ENCODE assay signal across 8 cellular contexts in genomic region chr16:1408171-1408837, GRCh38. TPM values are rescaled to one million over a fixed set of nuclear protein-coding genes. Genes with fewer than 3 reads are reported as not detected.
DNase-seq lines count a peak whose midpoint lies in the region; ATAC-seq, FAIRE-seq and TF ChIP-seq lines count a peak whose summit lies in the region.

No MANE protein-coding gene starts in this region.

- H3K27ac ChIP-seq in astrocyte (ENCODE audit: low read depth, low read length) (no peak overlapping the region), rectal smooth muscle tissue (ENCODE audit: low read depth, low read length) (no peak overlapping the region)

- H3K9me3 ChIP-seq in astrocyte (ENCODE audit: insufficient read depth, low read depth, low read length) = no peaks in the 10 kb centered on the region

- H3K4me1 ChIP-seq in astrocyte (ENCODE audit: insufficient read depth, low read length) (no peaks in the 10 kb centered on the region), rectal smooth muscle tissue (ENCODE audit: control insufficient read depth, insufficient read depth, low read length) (peaks cover 5% of the 10 kb centered on the region)

- ATAC-seq in HG02798 (IDR thresholded peaks at IDR 0.05; ENCODE audit: poor library complexity, unreplicated experiment) = peak; percentile 86

- no peak overlapping the region for H3K27ac Mint-ChIP-seq in astrocyte (ENCODE audit: unreplicated experiment)

- H3K4me3 Mint-ChIP-seq in astrocyte (ENCODE audit: unreplicated experiment) = peak overlapping the region; percentile 80

- peak overlapping the region; percentile 96 for H2AFZ ChIP-seq in astrocyte (ENCODE audit: low read depth, low read length)

- no peaks in the 10 kb centered on the region for H3K9me3 Mint-ChIP-seq in astrocyte (ENCODE audit: unreplicated experiment)

- peaks cover 1% of the 10 kb centered on the region for H3K4me1 Mint-ChIP-seq in astrocyte (ENCODE audit: low read depth, unreplicated experiment)

- H3K27me3 Mint-ChIP-seq in astrocyte (ENCODE audit: low read depth, unreplicated experiment) = no peaks in the 10 kb centered on the region

- no peaks in the 10 kb centered on the region for H3K27me3 ChIP-seq in GM06990 (replicated peaks; ENCODE audit: control insufficient read depth, insufficient read depth, low read length)
- no peaks in the 10 kb centered on the region for H3K27me3 ChIP-seq in astrocyte (ENCODE audit: insufficient read depth, low read length)
- no peaks in the 10 kb centered on the region for H3K27me3 ChIP-seq in rectal smooth muscle tissue (ENCODE audit: control insufficient read depth, insufficient read depth, low read length)

- H3K4me3 ChIP-seq in GM06990 (replicated peaks; ENCODE audit: low read depth, low read length) (peak overlapping the region; percentile 64), astrocyte (ENCODE audit: insufficient read depth, low read depth, low read length) (peak overlapping the region; percentile 82), rectal smooth muscle tissue (ENCODE audit: low read length) (peak overlapping the region; percentile 30)

- H3K9ac ChIP-seq in astrocyte (ENCODE audit: low read length) = peak overlapping the region; percentile 83
- no peak overlapping the region for H3K9ac ChIP-seq in rectal smooth muscle tissue (ENCODE audit: low read length)

- H4K20me1 ChIP-seq in astrocyte (ENCODE audit: insufficient read depth, low read length) = peaks cover 22% of the 10 kb centered on the region

- peaks cover 4% of the 10 kb centered on the region for H3K36me3 ChIP-seq in GM06990 (ENCODE audit: control insufficient read depth, insufficient read depth, low read length)
- no peaks in the 10 kb centered on the region for H3K36me3 ChIP-seq in astrocyte (ENCODE audit: insufficient read depth, low read length)
- peaks cover 9% of the 10 kb centered on the region for H3K36me3 ChIP-seq in rectal smooth muscle tissue (ENCODE audit: control insufficient read depth, insufficient read depth, low read length)

- TF ChIP-seq CTCF in GM06990 (IDR thresholded peaks at IDR 0.05; ENCODE audit: insufficient read depth, low read length, poor library complexity, severe bottlenecking) = no peak
- no peak for TF ChIP-seq CTCF in astrocyte (IDR thresholded peaks at IDR 0.05; ENCODE audit: insufficient read depth, low read depth, low read length)

- H3K79me2 ChIP-seq in astrocyte (ENCODE audit: insufficient read depth, low read length) = peaks cover 3% of the 10 kb centered on the region

- H3K4me2 ChIP-seq in astrocyte (ENCODE audit: low read length) = peak overlapping the region; percentile 100

- FAIRE-seq in astrocyte (lab: Jason Lieb, UNC) (no peak), urothelium cell line (lab: Jason Lieb, UNC) (peak; percentile 83)

- peaks cover 5% of the 10 kb centered on the region for H3K36me3 Mint-ChIP-seq in astrocyte (ENCODE audit: low read depth, unreplicated experiment)

- DNase-seq in GM06990 (ENCODE audit: extremely low read depth, insufficient read length) = peak; percentile 92
- peak; percentile 58 for DNase-seq in NCI-H146 treated with DMSO at 0.1 percent for 48 hours (lab: John Stamatoyannopoulos, UW; ENCODE audit: unreplicated experiment)
- peak; percentile 89 for DNase-seq in T-helper 22 cell (ENCODE audit: low read depth)
- peak; percentile 52 for DNase-seq in astrocyte (ENCODE audit: low read depth)
- peak; percentile 98 for DNase-seq in hepatic stellate cell (ENCODE audit: low spot score)
- DNase-seq in urothelium cell line (ENCODE audit: low spot score) = peak; percentile 96

RNA-seq across cellular contexts. Expression of gene UNKL, which starts 6.2 kb away (rescaled TPM):
- total RNA-seq in astrocyte = 10.7 and 11.1 TPM in 2 replicates

RNA-seq across cellular contexts. Expression of gene UQCC4, which starts 12.2 kb away (rescaled TPM):
- 12.7 and 13.5 TPM in 2 replicates for total RNA-seq in astrocyte

RNA-seq across cellular contexts. Expression of gene PERCC1, which starts 22.6 kb away (rescaled TPM):
- total RNA-seq in astrocyte = not detected in 2 replicates

RNA-seq across cellular contexts. Expression of gene CCDC154, which starts 36.1 kb away (rescaled TPM):
- total RNA-seq in astrocyte = 1.4 and 1.5 TPM in 2 replicates

RNA-seq across cellular contexts. Expression of gene GNPTG, which starts 56.6 kb away (rescaled TPM):
- total RNA-seq in astrocyte = 45.5 and 60.5 TPM in 2 replicates

Comparison
In these comparisons a context has a peak if more than half of its experiments do, and no peak if none do; other contexts are left out.
1. H3K4me3 ChIP-seq: peak in every context shown above with its lines; median percentile 82 in astrocyte; 64 in GM06990; 30 in rectal smooth muscle tissue.